Comparison of ENCODE assay signal across 1 cellular context in the genomic region with DNA sequence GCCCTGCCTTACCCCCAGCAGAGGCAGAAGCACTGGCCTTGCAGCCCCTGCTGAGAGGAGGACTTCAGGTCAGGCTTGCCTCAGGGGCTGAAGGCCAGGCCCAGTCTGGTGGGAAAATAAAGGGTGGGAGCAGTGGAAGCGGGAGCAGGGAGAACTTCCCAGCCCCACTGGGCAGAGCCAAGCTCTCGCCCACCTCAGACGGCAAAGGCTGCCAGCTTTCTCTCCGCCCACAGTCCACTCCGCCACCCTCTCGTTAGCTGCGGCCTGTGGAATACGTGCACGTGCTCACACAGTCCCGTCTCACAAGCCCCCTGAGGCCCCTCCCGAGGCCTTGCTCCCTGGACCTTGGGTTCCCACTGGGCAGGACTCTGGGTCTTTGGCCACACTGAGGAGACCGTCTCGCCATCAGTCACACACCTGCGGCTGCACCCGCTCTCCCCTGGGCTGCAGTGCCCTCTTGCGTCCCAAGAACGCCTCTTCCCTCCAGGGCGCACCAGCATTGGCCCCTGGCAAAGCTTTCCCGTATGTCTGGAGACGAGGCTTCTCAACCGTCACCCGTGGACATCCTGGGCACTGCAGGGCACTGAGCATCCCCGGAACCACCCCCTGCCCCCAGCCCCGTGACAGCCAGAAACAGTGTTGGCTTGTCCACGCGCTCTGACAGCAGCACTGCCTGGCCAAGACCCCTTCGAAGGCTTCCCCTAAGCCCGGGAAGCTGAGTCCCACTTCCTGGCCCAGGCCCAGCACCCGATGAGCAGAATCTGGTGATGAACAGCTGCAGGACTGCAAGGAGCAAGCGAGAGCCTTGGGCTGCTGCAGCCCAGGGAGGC.
TF ChIP-seq lines count a peak whose summit lies in the region.

No MANE protein-coding gene starts in this region.

TF ChIP-seq in HCT116, 20 proteins besides CTCF, POLR2A, EP300 and RAD21 (continued from another document):
- TF ChIP-seq, protein P1, sequence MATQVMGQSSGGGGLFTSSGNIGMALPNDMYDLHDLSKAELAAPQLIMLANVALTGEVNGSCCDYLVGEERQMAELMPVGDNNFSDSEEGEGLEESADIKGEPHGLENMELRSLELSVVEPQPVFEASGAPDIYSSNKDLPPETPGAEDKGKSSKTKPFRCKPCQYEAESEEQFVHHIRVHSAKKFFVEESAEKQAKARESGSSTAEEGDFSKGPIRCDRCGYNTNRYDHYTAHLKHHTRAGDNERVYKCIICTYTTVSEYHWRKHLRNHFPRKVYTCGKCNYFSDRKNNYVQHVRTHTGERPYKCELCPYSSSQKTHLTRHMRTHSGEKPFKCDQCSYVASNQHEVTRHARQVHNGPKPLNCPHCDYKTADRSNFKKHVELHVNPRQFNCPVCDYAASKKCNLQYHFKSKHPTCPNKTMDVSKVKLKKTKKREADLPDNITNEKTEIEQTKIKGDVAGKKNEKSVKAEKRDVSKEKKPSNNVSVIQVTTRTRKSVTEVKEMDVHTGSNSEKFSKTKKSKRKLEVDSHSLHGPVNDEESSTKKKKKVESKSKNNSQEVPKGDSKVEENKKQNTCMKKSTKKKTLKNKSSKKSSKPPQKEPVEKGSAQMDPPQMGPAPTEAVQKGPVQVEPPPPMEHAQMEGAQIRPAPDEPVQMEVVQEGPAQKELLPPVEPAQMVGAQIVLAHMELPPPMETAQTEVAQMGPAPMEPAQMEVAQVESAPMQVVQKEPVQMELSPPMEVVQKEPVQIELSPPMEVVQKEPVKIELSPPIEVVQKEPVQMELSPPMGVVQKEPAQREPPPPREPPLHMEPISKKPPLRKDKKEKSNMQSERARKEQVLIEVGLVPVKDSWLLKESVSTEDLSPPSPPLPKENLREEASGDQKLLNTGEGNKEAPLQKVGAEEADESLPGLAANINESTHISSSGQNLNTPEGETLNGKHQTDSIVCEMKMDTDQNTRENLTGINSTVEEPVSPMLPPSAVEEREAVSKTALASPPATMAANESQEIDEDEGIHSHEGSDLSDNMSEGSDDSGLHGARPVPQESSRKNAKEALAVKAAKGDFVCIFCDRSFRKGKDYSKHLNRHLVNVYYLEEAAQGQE (IDR thresholded peaks at IDR 0.05; ENCODE audit: low read depth), result no peak
- TF ChIP-seq SP1 (IDR thresholded peaks at IDR 0.05; ENCODE audit: low read depth) (no peak), FOSL1 (IDR thresholded peaks at IDR 0.05; ENCODE audit: low read depth) (no peak), EZH2phosphoT487 (IDR thresholded peaks at IDR 0.05; ENCODE audit: borderline replicate concordance) (no peak), TCF7L2 (IDR thresholded peaks at IDR 0.05; ENCODE audit: borderline replicate concordance, extremely low read depth, insufficient read depth, insufficient read length) (no peak), SIN3A (IDR thresholded peaks at IDR 0.05; ENCODE audit: low read depth) (no peak), ZFX (IDR thresholded peaks at IDR 0.05) (no peak), EZH2 (IDR thresholded peaks at IDR 0.05) (no peak), CEBPB (IDR thresholded peaks at IDR 0.05; ENCODE audit: low read depth) (no peak)
- TF ChIP-seq, protein P2, sequence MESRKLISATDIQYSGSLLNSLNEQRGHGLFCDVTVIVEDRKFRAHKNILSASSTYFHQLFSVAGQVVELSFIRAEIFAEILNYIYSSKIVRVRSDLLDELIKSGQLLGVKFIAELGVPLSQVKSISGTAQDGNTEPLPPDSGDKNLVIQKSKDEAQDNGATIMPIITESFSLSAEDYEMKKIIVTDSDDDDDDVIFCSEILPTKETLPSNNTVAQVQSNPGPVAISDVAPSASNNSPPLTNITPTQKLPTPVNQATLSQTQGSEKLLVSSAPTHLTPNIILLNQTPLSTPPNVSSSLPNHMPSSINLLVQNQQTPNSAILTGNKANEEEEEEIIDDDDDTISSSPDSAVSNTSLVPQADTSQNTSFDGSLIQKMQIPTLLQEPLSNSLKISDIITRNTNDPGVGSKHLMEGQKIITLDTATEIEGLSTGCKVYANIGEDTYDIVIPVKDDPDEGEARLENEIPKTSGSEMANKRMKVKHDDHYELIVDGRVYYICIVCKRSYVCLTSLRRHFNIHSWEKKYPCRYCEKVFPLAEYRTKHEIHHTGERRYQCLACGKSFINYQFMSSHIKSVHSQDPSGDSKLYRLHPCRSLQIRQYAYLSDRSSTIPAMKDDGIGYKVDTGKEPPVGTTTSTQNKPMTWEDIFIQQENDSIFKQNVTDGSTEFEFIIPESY (IDR thresholded peaks at IDR 0.05; ENCODE audit: extremely low read depth, insufficient replicate concordance, low read length), result no peak
- TF ChIP-seq, protein P3, sequence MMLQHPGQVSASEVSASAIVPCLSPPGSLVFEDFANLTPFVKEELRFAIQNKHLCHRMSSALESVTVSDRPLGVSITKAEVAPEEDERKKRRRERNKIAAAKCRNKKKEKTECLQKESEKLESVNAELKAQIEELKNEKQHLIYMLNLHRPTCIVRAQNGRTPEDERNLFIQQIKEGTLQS (IDR thresholded peaks at IDR 0.05), result no peak
